9 cellular contexts compared by ENCODE assay signal in the genomic region with DNA sequence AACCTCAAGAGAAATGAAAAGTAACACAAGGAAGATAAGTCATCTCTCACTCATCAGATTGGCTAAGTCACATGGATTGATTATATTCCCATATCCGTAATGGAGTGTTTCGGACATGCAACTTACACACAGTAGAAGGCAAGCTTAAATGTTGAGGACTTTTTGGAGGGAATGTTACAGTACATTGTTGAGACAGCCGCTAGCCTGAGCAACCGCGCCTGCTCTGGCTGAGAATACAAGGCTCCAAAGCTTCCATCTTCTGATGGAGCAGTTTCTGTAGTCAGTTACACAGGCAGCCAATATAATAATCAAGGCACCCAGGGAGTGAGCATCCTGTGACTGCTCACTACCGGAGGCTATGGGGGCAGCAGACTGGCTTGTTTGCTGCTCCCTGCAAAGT. TPM values are rescaled to one million over a fixed set of nuclear protein-coding genes. Genes with fewer than 3 reads are reported as not detected.
DNase-seq lines count a peak whose midpoint lies in the region; ATAC-seq, FAIRE-seq and TF ChIP-seq lines count a peak whose summit lies in the region.
"Had no signal": no experiment of that assay in that cellular context is flagged by ENCODE, and none has a peak within 500 bp of the region (broad histone marks: within the 10 kb centered on the region; RNA-seq: fewer than 3 reads in every experiment).

No MANE protein-coding gene starts in this region.

- no peak for TF ChIP-seq POLR2A in GM12892 (IDR thresholded peaks at IDR 0.05; ENCODE audit: low read depth, low read length)

- peak overlapping the region; percentile 86 for H3K4me3 Mint-ChIP-seq in activated CD4-positive, alpha-beta T cell treated with anti-CD3 and anti-CD28 coated beads for 36 hours

- H3K36me3 ChIP-seq in WERI-Rb-1 (peaks cover 3% of the 10 kb centered on the region; the same call in 1 of the 2 replicates), hepatocyte (replicated peaks; ENCODE audit: insufficient read depth, low read depth) (no peaks in the 10 kb centered on the region), subcutaneous abdominal adipose tissue (ENCODE audit: control insufficient read depth in 5 of 5, insufficient read depth in 5 of 5, low read length in 5 of 5) (no peaks in the 10 kb centered on the region)

- TF ChIP-seq CTCF in WERI-Rb-1 (IDR thresholded peaks at IDR 0.05; ENCODE audit: low read depth, low read length), result no peak
- TF ChIP-seq CTCF in hepatocyte (IDR thresholded peaks at IDR 0.05; ENCODE audit: poor library complexity), result no peak

- H2AFZ ChIP-seq in hepatocyte, result peak overlapping the region; percentile 100

- H3K4me2 ChIP-seq in hepatocyte, result peak overlapping the region; percentile 88

- DNase-seq in activated CD4-positive, alpha-beta T cell treated with anti-CD3 and anti-CD28 coated beads for 36 hours, result no peak
- DNase-seq in activated CD4-positive, alpha-beta T cell treated with anti-CD3 and anti-CD28 coated beads, Interleukin-2, amount 50 U/mL, for 48 hours, result no peak
- DNase-seq in WERI-Rb-1 (no peak), hepatocyte (ENCODE audit: low spot score) (no peak), NCI-H128 (lab: John Stamatoyannopoulos, UW; ENCODE audit: unreplicated experiment) (no peak), GM12892 (ENCODE audit: insufficient read length) (no peak)
- DNase-seq: stimulated activated CD4-positive, alpha-beta T cell treated with anti-CD3 and anti-CD28 coated beads, Interleukin-4, amount 100 ng/mL, for 1 hour had no signal

- H3K36me3 Mint-ChIP-seq in activated CD4-positive, alpha-beta T cell treated with anti-CD3 and anti-CD28 coated beads for 36 hours (ENCODE audit: low read depth), result no peaks in the 10 kb centered on the region

- H3K4me1 Mint-ChIP-seq in activated CD4-positive, alpha-beta T cell treated with anti-CD3 and anti-CD28 coated beads for 36 hours, result peaks cover 30% of the 10 kb centered on the region

- POLR2A ChIA-PET in activated CD4-positive, alpha-beta T cell treated with anti-CD3 and anti-CD28 coated beads for 36 hours (lab: Charles Lee), result no interaction called here

- WGBS in hepatocyte (ENCODE audit: low lambda C conversion rate, missing lambda C conversion rate), result 68% methylated on average over 6 of the region's 6 CpGs

- intact Hi-C loops in activated CD4-positive, alpha-beta T cell treated with anti-CD3 and anti-CD28 coated beads for 36 hours (cut with DNase I, micrococcal nuclease), result loop anchor here (2.0 to 10.0 kb wide), 4 partner anchors 378 to 1148 kb away; a partner anchor contains a TSS

- H3K9me3 ChIP-seq in WERI-Rb-1 (ENCODE audit: severe bottlenecking) (no peaks in the 10 kb centered on the region), hepatocyte (ENCODE audit: low read depth) (no peaks in the 10 kb centered on the region), subcutaneous abdominal adipose tissue (ENCODE audit: control insufficient read depth in 5 of 5, low read length in 5 of 5) (no peaks in the 10 kb centered on the region)

- H3K9me3 Mint-ChIP-seq in activated CD4-positive, alpha-beta T cell treated with anti-CD3 and anti-CD28 coated beads for 36 hours (ENCODE audit: low read depth), result peaks cover 2% of the 10 kb centered on the region

- ATAC-seq in activated CD4-positive, alpha-beta T cell treated with anti-CD3 and anti-CD28 coated beads for 36 hours, result no peak
- ATAC-seq in HG03039 (IDR thresholded peaks at IDR 0.05; ENCODE audit: unreplicated experiment), result no peak

- peak overlapping the region; percentile 99 for H3K27ac Mint-ChIP-seq in activated CD4-positive, alpha-beta T cell treated with anti-CD3 and anti-CD28 coated beads for 36 hours

- peak overlapping the region in 3 of 5 donors; percentile 76 to 81 (median 78) for H3K9ac ChIP-seq in subcutaneous abdominal adipose tissue (ENCODE audit: low read length in 5 of 5)

- H3K27ac ChIP-seq in WERI-Rb-1 (no peak overlapping the region), hepatocyte (peak overlapping the region; percentile 81), subcutaneous abdominal adipose tissue (ENCODE audit: low read depth, low read length) (peak overlapping the region; percentile 87)

- no peaks in the 10 kb centered on the region for H3K27me3 ChIP-seq in WERI-Rb-1 (ENCODE audit: insufficient read depth, low read depth, severe bottlenecking)
- no peaks in the 10 kb centered on the region for H3K27me3 ChIP-seq in hepatocyte
- H3K27me3 ChIP-seq in subcutaneous abdominal adipose tissue (ENCODE audit: control insufficient read depth in 5 of 5, insufficient read depth in 4 of 5, low read length in 5 of 5), result no peaks in the 10 kb centered on the region

- peaks cover 20% of the 10 kb centered on the region for H3K4me1 ChIP-seq in hepatocyte (ENCODE audit: insufficient read depth)
- peaks cover 3 to 29% (median 19%) of the 10 kb centered on the region in 5 donors for H3K4me1 ChIP-seq in subcutaneous abdominal adipose tissue (ENCODE audit: control insufficient read depth in 5 of 5, insufficient read depth in 5 of 5, low read length in 5 of 5)

- no peaks in the 10 kb centered on the region for H3K9me2 ChIP-seq in hepatocyte (replicated peaks; ENCODE audit: insufficient read depth)

- FAIRE-seq in GM12892 (lab: Jason Lieb, UNC), result no peak

- no peaks in the 10 kb centered on the region for H4K20me1 ChIP-seq in hepatocyte (ENCODE audit: insufficient read depth, poor library complexity, severe bottlenecking)

- no peaks in the 10 kb centered on the region for H3K27me3 Mint-ChIP-seq in activated CD4-positive, alpha-beta T cell treated with anti-CD3 and anti-CD28 coated beads for 36 hours

- CTCF ChIA-PET in activated CD4-positive, alpha-beta T cell treated with anti-CD3 and anti-CD28 coated beads for 36 hours (lab: Charles Lee), result interaction anchor here (0.5 to 1.6 kb wide), 3 partner anchors 150 to 237 kb away, joined by 3 to 4 read pairs (median 3); a partner anchor contains a TSS

- peak overlapping the region; percentile 80 for H3K4me3 ChIP-seq in WERI-Rb-1 (ENCODE audit: low read depth, low read length)
- H3K4me3 ChIP-seq in hepatocyte, result peak overlapping the region; percentile 100
- peak overlapping the region; percentile 73 to 92 (median 83) for H3K4me3 ChIP-seq in subcutaneous abdominal adipose tissue (ENCODE audit: low read depth in 1 of 5, low read length in 5 of 5)

- H3K79me2 ChIP-seq in hepatocyte, result peaks cover 31% of the 10 kb centered on the region

RNA-seq across cellular contexts. Expression of a gene that starts 1.0 kb away (rescaled TPM):
- total RNA-seq in activated CD4-positive, alpha-beta T cell treated with anti-CD3 and anti-CD28 coated beads for 36 hours, result 1 to 10 TPM; 8.5 to 9.1 TPM
- total RNA-seq in hepatocyte, result 64.4 and 66.2 TPM in 2 replicates
- 52.6 and 65.5 TPM in 2 replicates for polyA plus RNA-seq in hepatocyte
- polyA plus RNA-seq in GM12892 (2012; ENCODE audit: missing spikeins), result 10.7 TPM

RNA-seq across cellular contexts. Expression of a gene that starts 40.3 kb away (rescaled TPM):
- total RNA-seq in activated CD4-positive, alpha-beta T cell treated with anti-CD3 and anti-CD28 coated beads for 36 hours, result 1 to 10 TPM; 4.7 to 4.8 TPM
- total RNA-seq in hepatocyte, result 16.9 and 19.2 TPM in 2 replicates
- 9.2 and 16.5 TPM in 2 replicates for polyA plus RNA-seq in hepatocyte
- 4.9 TPM for polyA plus RNA-seq in GM12892 (2012; ENCODE audit: missing spikeins)
